In genomic region chr1:100353988-100354387, GRCh38 we compare ENCODE assay signal across 8 cellular contexts. TPM values are rescaled to one million over a fixed set of nuclear protein-coding genes. Genes with fewer than 3 reads are reported as not detected.
DNase-seq lines count a peak whose midpoint lies in the region; ATAC-seq and TF ChIP-seq lines count a peak whose summit lies in the region.

No MANE protein-coding gene starts in this region.

- H3K4me1 Mint-ChIP-seq in activated CD4-positive, alpha-beta T cell treated with anti-CD3 and anti-CD28 coated beads, Interleukin-2, amount 10 ng/mL, durations not matched to agents 7 days and 5 days = peaks cover 52% of the 10 kb centered on the region

- no peak for DNase-seq in activated CD4-positive, alpha-beta T cell treated with anti-CD3 and anti-CD28 coated beads, Interleukin-2, amount 10 ng/mL, durations not matched to agents 7 days and 5 days
- no peak for DNase-seq in activated CD4-positive, alpha-beta T cell treated with anti-CD3 and anti-CD28 coated beads for 1 hour
- DNase-seq in hepatocyte (ENCODE audit: low spot score) = peak; percentile 67
- no peak for DNase-seq in stomach
- no peak for DNase-seq in GM13977 (ENCODE audit: low spot score)
- DNase-seq in cerebellar cortex (ENCODE audit: low spot score) = no peak

- peak overlapping the region; percentile 44 for H3K27ac ChIP-seq in hepatocyte
- H3K27ac ChIP-seq in stomach = peak overlapping the region in 4 of 5 donors; percentile 7 to 92 (median 90)

- H3K27me3 ChIP-seq in hepatocyte (no peaks in the 10 kb centered on the region), stomach (no peaks in the 10 kb centered on the region)

- H3K79me2 ChIP-seq in hepatocyte = peaks cover 53% of the 10 kb centered on the region

- H3K4me2 ChIP-seq in hepatocyte = peak overlapping the region; percentile 80

- H3K36me3 Mint-ChIP-seq in activated CD4-positive, alpha-beta T cell treated with anti-CD3 and anti-CD28 coated beads, Interleukin-2, amount 10 ng/mL, durations not matched to agents 7 days and 5 days (ENCODE audit: low read depth) = peaks cover 52% of the 10 kb centered on the region

- TF ChIP-seq EP300 in stomach (IDR thresholded peaks at IDR 0.05) = no peak

- H3K4me3 Mint-ChIP-seq in activated CD4-positive, alpha-beta T cell treated with anti-CD3 and anti-CD28 coated beads, Interleukin-2, amount 10 ng/mL, durations not matched to agents 7 days and 5 days = peak overlapping the region; percentile 91

- ATAC-seq in SK-N-SH treated with all-trans-retinoic acid at 6 μM for 48 hours (peak; percentile 6; the same call in 1 of the 3 replicates), HG02759 (IDR thresholded peaks at IDR 0.05; ENCODE audit: unreplicated experiment) (no peak)

- 28% methylated on average over 1 of the region's 1 CpG for WGBS in hepatocyte (ENCODE audit: low lambda C conversion rate, missing lambda C conversion rate)
- WGBS in stomach, 5 donors = 24 to 43% (median 39%) methylated on average over 1 of the region's 1 CpG

- no peak for TF ChIP-seq POLR2A in stomach (IDR thresholded peaks at IDR 0.05)

- intact Hi-C loops in stomach (cut with DNase I; ENCODE audit: low total_unique reads) = no loop called here

- TF ChIP-seq CTCF in hepatocyte (IDR thresholded peaks at IDR 0.05; ENCODE audit: poor library complexity) = no peak
- no peak for TF ChIP-seq CTCF in stomach (IDR thresholded peaks at IDR 0.05)
- TF ChIP-seq CTCF in GM13977 (IDR thresholded peaks at IDR 0.05; ENCODE audit: extremely low read depth, insufficient read depth, missing control alignments) = no peak

- H3K9me3 ChIP-seq in hepatocyte (ENCODE audit: low read depth) (no peaks in the 10 kb centered on the region), stomach (no peaks in the 10 kb centered on the region)

- H3K9me2 ChIP-seq in hepatocyte (replicated peaks; ENCODE audit: insufficient read depth) = no peaks in the 10 kb centered on the region

- peaks cover 7% of the 10 kb centered on the region for H3K4me1 ChIP-seq in hepatocyte (ENCODE audit: insufficient read depth)
- H3K4me1 ChIP-seq in stomach = peaks cover 26 to 66% (median 43%) of the 10 kb centered on the region in 4 donors

- no peaks in the 10 kb centered on the region for H3K36me3 ChIP-seq in hepatocyte (replicated peaks; ENCODE audit: insufficient read depth, low read depth)
- no peaks in the 10 kb centered on the region for H3K36me3 ChIP-seq in stomach

- no peaks in the 10 kb centered on the region for H3K9me3 Mint-ChIP-seq in activated CD4-positive, alpha-beta T cell treated with anti-CD3 and anti-CD28 coated beads, Interleukin-2, amount 10 ng/mL, durations not matched to agents 7 days and 5 days

- H3K27ac Mint-ChIP-seq in activated CD4-positive, alpha-beta T cell treated with anti-CD3 and anti-CD28 coated beads, Interleukin-2, amount 10 ng/mL, durations not matched to agents 7 days and 5 days = peak overlapping the region; percentile 94

- CTCF ChIA-PET in activated CD4-positive, alpha-beta T cell treated with anti-CD3 and anti-CD28 coated beads, Interleukin-2, amount 10 ng/mL, durations not matched to agents 7 days and 5 days (lab: Charles Lee) = interaction anchor here (1.1 to 3.5 kb wide), 4 partner anchors 9 to 88 kb away, joined by 3 to 11 read pairs (median 6); partner anchors contain the start of gene RTCA

- POLR2A ChIA-PET in activated CD4-positive, alpha-beta T cell treated with anti-CD3 and anti-CD28 coated beads, Interleukin-2, amount 10 ng/mL, durations not matched to agents 7 days and 5 days (lab: Charles Lee) = interaction anchor here (0.7 to 1.1 kb wide), 2 partner anchors 88 to 103 kb away, joined by 3 to 18 read pairs; no protein-coding TSS in a partner anchor

- H3K4me3 ChIP-seq in hepatocyte = peak overlapping the region; percentile 94
- H3K4me3 ChIP-seq in stomach = peak overlapping the region; percentile 80 to 92 (median 88)

- H2AFZ ChIP-seq in hepatocyte = no peak overlapping the region

- no peaks in the 10 kb centered on the region for H4K20me1 ChIP-seq in hepatocyte (ENCODE audit: insufficient read depth, poor library complexity, severe bottlenecking)

- in situ Hi-C loops in GM13977 (cut with MboI; ENCODE audit: low pct_unique_long_range_greater_than_20kb, low sequenced_read_pairs, unreplicated experiment) = no loop called here

- H3K27me3 Mint-ChIP-seq in activated CD4-positive, alpha-beta T cell treated with anti-CD3 and anti-CD28 coated beads, Interleukin-2, amount 10 ng/mL, durations not matched to agents 7 days and 5 days = no peaks in the 10 kb centered on the region

TF ChIP-seq in SK-N-SH treated with all-trans-retinoic acid at 6 μM for 48 hours, 23 proteins besides CTCF, POLR2A, EP300 and RAD21:
- TF ChIP-seq SNAI2 (CRISPR knock-in tag; IDR thresholded peaks at IDR 0.05) (no peak), RARB (CRISPR knock-in tag; IDR thresholded peaks at IDR 0.05) (no peak), PATZ1 (CRISPR knock-in tag; IDR thresholded peaks at IDR 0.05; ENCODE audit: borderline replicate concordance) (no peak), ARNTL (CRISPR knock-in tag; IDR thresholded peaks at IDR 0.05; ENCODE audit: borderline replicate concordance, low read depth) (no peak), ZC3H10 (CRISPR knock-in tag; IDR thresholded peaks at IDR 0.05) (no peak), GLIS3 (CRISPR knock-in tag; IDR thresholded peaks at IDR 0.05) (no peak), CSRNP3 (CRISPR knock-in tag; IDR thresholded peaks at IDR 0.05) (no peak), ISL1 (CRISPR knock-in tag; IDR thresholded peaks at IDR 0.05) (peak; percentile 29)

RNA-seq across cellular contexts. Expression of gene CDC14A, which starts 1.7 kb away (rescaled TPM):
- 10 to 100 TPM; 39.9 to 43.3 TPM for total RNA-seq in activated CD4-positive, alpha-beta T cell treated with anti-CD3 and anti-CD28 coated beads, Interleukin-2, amount 10 ng/mL, durations not matched to agents 7 days and 5 days
- total RNA-seq in hepatocyte = 14.5 and 16.5 TPM in 2 replicates
- polyA plus RNA-seq in hepatocyte = 5.8 and 7.3 TPM in 2 replicates
- 10 to 100 TPM in 4 of 5 donors, 1 to 10 TPM in 1; 9.4 to 31.0 (median 27.2) TPM for total RNA-seq in stomach
- polyA plus RNA-seq in stomach = 1 to 10 TPM; 2.1 to 6.0 (median 3.7) TPM
